Comparison of ENCODE assay signal across 8 cellular contexts in genomic region chr22:26502688-26503561, GRCh38. TPM values are rescaled to one million over a fixed set of nuclear protein-coding genes. Genes with fewer than 3 reads are reported as not detected.
DNase-seq lines count a peak whose midpoint lies in the region; ATAC-seq and TF ChIP-seq lines count a peak whose summit lies in the region.

No MANE protein-coding gene starts in this region.

- peak; percentile 57 to 69 (median 65) for DNase-seq in CD4-positive, alpha-beta memory T cell
- DNase-seq in T-helper 2 cell (peak in 3 of 5 experiments; percentile 40 to 90 (median 75)), astrocyte of the hippocampus (ENCODE audit: low read depth, low spot score) (peak; percentile 55), immature natural killer cell (peak; percentile 84 to 85 (median 84)), vagina (ENCODE audit: extremely low spot score in 2 of 2) (no peak)
- peak; percentile 18 to 32 for DNase-seq in stimulated activated CD8-positive, alpha-beta memory T cell treated with anti-CD3 and anti-CD28 coated beads, Interleukin-15, amount 100 ng/mL, for 4 hours (ENCODE audit: low read depth in 2 of 2)

- H3K27ac ChIP-seq in CD4-positive, alpha-beta memory T cell (ENCODE audit: low read depth, low read length), result no peak overlapping the region
- H3K27ac ChIP-seq in HUES64 (ENCODE audit: low read depth, low read length), result peak overlapping the region; percentile 39
- H3K27ac ChIP-seq in vagina, result no peak overlapping the region

- POLR2A ChIA-PET in CD4-positive, alpha-beta memory T cell (lab: Charles Lee; ENCODE audit: partially characterized antibody), result interaction anchor here (1.0 to 7.8 kb wide), 7 partner anchors 9 to 171 kb away, joined by 3 to 40 read pairs (median 5); partner anchors contain the start of genes HPS4, SRRD and TFIP11

- no peaks in the 10 kb centered on the region for H3K27me3 ChIP-seq in CD4-positive, alpha-beta memory T cell (ENCODE audit: insufficient read depth, low read length)
- H3K27me3 ChIP-seq in HUES64 (ENCODE audit: insufficient read depth, low read length), result no peaks in the 10 kb centered on the region
- H3K27me3 ChIP-seq in vagina, result no peaks in the 10 kb centered on the region

- intact Hi-C loops in CD4-positive, alpha-beta memory T cell (cut with micrococcal nuclease), result loop anchor here (1.0 kb wide), 1 partner anchor 162 kb away; no protein-coding TSS in a partner anchor
- intact Hi-C loops in vagina (cut with DNase I), result no loop called here

- H3K4me3 ChIP-seq in CD4-positive, alpha-beta memory T cell (ENCODE audit: low read length in 2 of 2), result no peak overlapping the region
- H3K4me3 ChIP-seq in HUES64 (ENCODE audit: low read length), result no peak overlapping the region
- no peak overlapping the region for H3K4me3 ChIP-seq in vagina

- no peak overlapping the region for H3K9ac ChIP-seq in HUES64 (ENCODE audit: low read depth, low read length)

- no peak for TF ChIP-seq CTCF in vagina (IDR thresholded peaks at IDR 0.05)

- H3K9me3 Mint-ChIP-seq in CD4-positive, alpha-beta memory T cell, result peaks cover 0 to 4% (median 0%) of the 10 kb centered on the region in 8 donors
- H3K9me3 Mint-ChIP-seq in immature natural killer cell, result no peaks in the 10 kb centered on the region

- WGBS in HUES64, result 55% methylated on average over 3 of the region's 3 CpGs

- no peak for ATAC-seq in GM21423 (IDR thresholded peaks at IDR 0.05; ENCODE audit: unreplicated experiment)

- peak overlapping the region in 7 of 8 donors; percentile 13 to 76 (median 49) for H3K4me3 Mint-ChIP-seq in CD4-positive, alpha-beta memory T cell
- peak overlapping the region; percentile 53 to 83 (median 75) for H3K4me3 Mint-ChIP-seq in immature natural killer cell

- H3K9me3 ChIP-seq in CD4-positive, alpha-beta memory T cell (ENCODE audit: control insufficient read depth in 1 of 2, low read length in 2 of 2), result no peaks in the 10 kb centered on the region
- no peaks in the 10 kb centered on the region for H3K9me3 ChIP-seq in HUES64 (ENCODE audit: insufficient read depth, low read depth, low read length)
- H3K9me3 ChIP-seq in vagina, result no peaks in the 10 kb centered on the region

- peaks cover 82% of the 10 kb centered on the region for H3K36me3 ChIP-seq in CD4-positive, alpha-beta memory T cell (ENCODE audit: insufficient read depth, low read length)
- H3K36me3 ChIP-seq in HUES64 (ENCODE audit: insufficient read depth, low read length) (peaks cover 93% of the 10 kb centered on the region), vagina (peaks cover 4 to 95% of the 10 kb centered on the region in 2 donors)

- H3K4me1 Mint-ChIP-seq in CD4-positive, alpha-beta memory T cell, result peaks cover 17 to 27% (median 23%) of the 10 kb centered on the region in 4 donors
- peaks cover 35% of the 10 kb centered on the region in 2 donors for H3K4me1 Mint-ChIP-seq in immature natural killer cell

- H3K27me3 Mint-ChIP-seq in CD4-positive, alpha-beta memory T cell, result no peaks in the 10 kb centered on the region
- peaks cover 2 to 4% (median 3%) of the 10 kb centered on the region in 3 donors for H3K27me3 Mint-ChIP-seq in immature natural killer cell (ENCODE audit: low read depth in 3 of 3)

- H3K27ac Mint-ChIP-seq in CD4-positive, alpha-beta memory T cell, result peak overlapping the region; percentile 57 to 93 (median 79)
- H3K27ac Mint-ChIP-seq in immature natural killer cell, result peak overlapping the region; percentile 84 to 93 (median 90)

- TF ChIP-seq POLR2A in vagina (IDR thresholded peaks at IDR 0.05), result no peak

- CTCF ChIA-PET in CD4-positive, alpha-beta memory T cell (lab: Charles Lee; ENCODE audit: partially characterized antibody), result interaction anchor here (1.2 to 4.4 kb wide), 17 partner anchors 9 to 170 kb away, joined by 3 to 32 read pairs (median 4); partner anchors contain the start of genes HPS4, MIAT, SRRD and TFIP11

- peaks cover 54 to 75% of the 10 kb centered on the region in 2 donors for H3K36me3 Mint-ChIP-seq in CD4-positive, alpha-beta memory T cell
- H3K36me3 Mint-ChIP-seq in immature natural killer cell, result peaks cover 29 to 63% (median 39%) of the 10 kb centered on the region in 3 donors

- peaks cover 22% of the 10 kb centered on the region for H3K4me1 ChIP-seq in CD4-positive, alpha-beta memory T cell (ENCODE audit: insufficient read depth, low read length)
- peaks cover 5% of the 10 kb centered on the region for H3K4me1 ChIP-seq in HUES64 (ENCODE audit: insufficient read depth, low read length)
- H3K4me1 ChIP-seq in vagina, result no peaks in the 10 kb centered on the region

RNA-seq across cellular contexts. Expression of gene TFIP11, which starts 9.3 kb away (rescaled TPM):
- total RNA-seq in CD4-positive, alpha-beta memory T cell, result 10 to 100 TPM; 72.7 to 74.5 TPM
- polyA plus RNA-seq in CD4-positive, alpha-beta memory T cell, result 10 to 100 TPM; 22.2 to 45.4 TPM
- 17.7 TPM for polyA plus RNA-seq in HUES64 (2013, experiment 1 of 2)
- 17.1 TPM for polyA plus RNA-seq in HUES64 (2013, experiment 2 of 2)
- polyA plus RNA-seq in immature natural killer cell, result 10 to 100 TPM; 16.3 to 59.9 (median 18.0) TPM
- 23.1 TPM for total RNA-seq in vagina

RNA-seq across cellular contexts. Expression of gene SRRD, which starts 19.2 kb away (rescaled TPM):
- total RNA-seq in CD4-positive, alpha-beta memory T cell, result 10 to 100 TPM; 19.5 to 20.7 TPM
- polyA plus RNA-seq in CD4-positive, alpha-beta memory T cell, result 10 to 100 TPM; 17.6 to 28.9 TPM
- polyA plus RNA-seq in HUES64 (2013, experiment 1 of 2), result 26.1 TPM
- 19.8 TPM for polyA plus RNA-seq in HUES64 (2013, experiment 2 of 2)
- 10 to 100 TPM; 17.5 to 34.3 (median 27.6) TPM for polyA plus RNA-seq in immature natural killer cell
- total RNA-seq in vagina, result 11.0 TPM

RNA-seq across cellular contexts. Expression of gene HPS4, which starts 19.3 kb away (rescaled TPM):
- 10 to 100 TPM; 54.0 to 59.7 TPM for total RNA-seq in CD4-positive, alpha-beta memory T cell
- polyA plus RNA-seq in CD4-positive, alpha-beta memory T cell, result 10 to 100 TPM in 1 of 2 donors, 1 to 10 TPM in 1; 7.9 to 19.7 TPM
- polyA plus RNA-seq in HUES64 (2013, experiment 1 of 2), result 23.6 TPM
- polyA plus RNA-seq in HUES64 (2013, experiment 2 of 2), result 24.5 TPM
- polyA plus RNA-seq in immature natural killer cell, result 10 to 100 TPM in 1 of 3 donors, 1 to 10 TPM in 2; 5.0 to 13.3 (median 8.2) TPM
- 36.1 TPM for total RNA-seq in vagina

Comparison
In these comparisons a context has a peak if more than half of its experiments do, and no peak if none do; other contexts are left out.
1. DNase-seq: peak in CD4-positive, alpha-beta memory T cell (5 of 5), T-helper 2 cell (3 of 5), astrocyte of the hippocampus (single experiment), immature natural killer cell (3 of 3) and stimulated activated CD8-positive, alpha-beta memory T cell treated with anti-CD3 and anti-CD28 coated beads, Interleukin-15, amount 100 ng/mL, for 4 hours (2 of 2); none in vagina (0 of 2).